In genomic region chr11:17012712-17013547, GRCh38 we compare ENCODE assay signal across 8 cellular contexts. TPM values are rescaled to one million over a fixed set of nuclear protein-coding genes. Genes with fewer than 3 reads are reported as not detected.
A peak's percentile ranks its signal among the peaks of the same experiment; 100 is the strongest.
DNase-seq lines count a peak whose midpoint lies in the region; ATAC-seq and TF ChIP-seq lines count a peak whose summit lies in the region.

No MANE protein-coding gene starts in this region.

- no peak overlapping the region for H3K27ac Mint-ChIP-seq in natural killer cell treated with Interleukin-12 subunit alpha and Interleukin-12 subunit beta and Interleukin-15 and Interleukin-18, amount 100 ng/mL, for 72 hours

- H3K4me3 ChIP-seq in cardiac fibroblast (replicated peaks in 1 of 2; ENCODE audit: low read depth in 2 of 2, low read length in 2 of 2) (peak overlapping the region; percentile 42 to 46), thymus (ENCODE audit: low read length) (peak overlapping the region; percentile 85)

- H3K27ac ChIP-seq in thymus (ENCODE audit: low read depth), result no peak overlapping the region

- TF ChIP-seq CTCF in cardiac fibroblast (IDR thresholded peaks at IDR 0.05; ENCODE audit: low read depth, low read length), result no peak

- H3K9me3 Mint-ChIP-seq in natural killer cell treated with Interleukin-12 subunit alpha and Interleukin-12 subunit beta and Interleukin-15 and Interleukin-18, amount 100 ng/mL, for 72 hours, result no peaks in the 10 kb centered on the region

- peaks cover 7 to 9% of the 10 kb centered on the region in 2 donors for H3K4me1 Mint-ChIP-seq in natural killer cell treated with Interleukin-12 subunit alpha and Interleukin-12 subunit beta and Interleukin-15 and Interleukin-18, amount 100 ng/mL, for 72 hours (ENCODE audit: low read depth in 2 of 2)

- no peaks in the 10 kb centered on the region for H3K9me3 ChIP-seq in thymus (ENCODE audit: control insufficient read depth)

- ATAC-seq in Right ventricle myocardium inferior (peak; percentile 71), left lobe of liver (peak; percentile 75), HG03469 (IDR thresholded peaks at IDR 0.05; ENCODE audit: unreplicated experiment) (no peak)
- no peak for ATAC-seq in natural killer cell treated with Interleukin-12 subunit alpha and Interleukin-12 subunit beta and Interleukin-15 and Interleukin-18, amount 100 ng/mL, for 72 hours

- WGBS in thymus, result 43% methylated on average over 38 of the region's 38 CpGs

- no peaks in the 10 kb centered on the region for H3K36me3 ChIP-seq in thymus (ENCODE audit: control insufficient read depth, insufficient read depth)

- peak; percentile 77 for DNase-seq in Right ventricle myocardium inferior (ENCODE audit: missing footprints)
- DNase-seq in cardiac septum (ENCODE audit: low spot score), result no peak
- DNase-seq in cardiac fibroblast (ENCODE audit: low read depth in 2 of 2), result peak; percentile 23 to 96
- peak; percentile 88 for DNase-seq in left lobe of liver (ENCODE audit: low spot score)
- no peak for DNase-seq in natural killer cell treated with Interleukin-12 subunit alpha and Interleukin-12 subunit beta and Interleukin-15 and Interleukin-18, amount 100 ng/mL, for 72 hours (ENCODE audit: low spot score)
- no peak for DNase-seq in D341Med (ENCODE audit: low spot score)

- peaks cover 10% of the 10 kb centered on the region for H3K4me1 ChIP-seq in thymus (ENCODE audit: control insufficient read depth, insufficient read depth, low read length)

- H3K27me3 Mint-ChIP-seq in natural killer cell treated with Interleukin-12 subunit alpha and Interleukin-12 subunit beta and Interleukin-15 and Interleukin-18, amount 100 ng/mL, for 72 hours, result peaks cover 16 to 28% of the 10 kb centered on the region in 2 donors

- no peak overlapping the region for H3K4me3 Mint-ChIP-seq in natural killer cell treated with Interleukin-12 subunit alpha and Interleukin-12 subunit beta and Interleukin-15 and Interleukin-18, amount 100 ng/mL, for 72 hours

- peaks cover 4% of the 10 kb centered on the region for H3K36me3 Mint-ChIP-seq in natural killer cell treated with Interleukin-12 subunit alpha and Interleukin-12 subunit beta and Interleukin-15 and Interleukin-18, amount 100 ng/mL, for 72 hours

- intact Hi-C loops in Right ventricle myocardium inferior (cut with DNase I) (loop anchor here (5.0 kb wide), 2 partner anchors 46 to 66 kb away; no protein-coding TSS in a partner anchor), cardiac septum (cut with DNase I) (loop anchor here (5.0 kb wide), 1 partner anchor 44 kb away; no protein-coding TSS in a partner anchor)

- H3K27me3 ChIP-seq in thymus (ENCODE audit: control insufficient read depth, insufficient read depth), result peaks cover 6% of the 10 kb centered on the region

RNA-seq across cellular contexts. Expression of gene PLEKHA7, which starts 1.3 kb away (rescaled TPM):
- total RNA-seq in Right ventricle myocardium inferior (18.3 TPM), cardiac septum (77.1 TPM), left lobe of liver (25.8 TPM)
- polyA plus RNA-seq in thymus, result 7.3 TPM
- total RNA-seq in natural killer cell treated with Interleukin-12 subunit alpha and Interleukin-12 subunit beta and Interleukin-15 and Interleukin-18, amount 100 ng/mL, for 72 hours, result under 1 TPM; 0.10 to 0.84 TPM

Comparison
In these comparisons a context has a peak if more than half of its experiments do, and no peak if none do; other contexts are left out.
1. DNase-seq: peak in Right ventricle myocardium inferior (single experiment), cardiac fibroblast (2 of 2) and left lobe of liver (single experiment); none in cardiac septum (single experiment), natural killer cell treated with Interleukin-12 subunit alpha and Interleukin-12 subunit beta and Interleukin-15 and Interleukin-18, amount 100 ng/mL, for 72 hours (single experiment) and D341Med (single experiment).
2. ATAC-seq: peak in Right ventricle myocardium inferior (single experiment) and left lobe of liver (single experiment); none in natural killer cell treated with Interleukin-12 subunit alpha and Interleukin-12 subunit beta and Interleukin-15 and Interleukin-18, amount 100 ng/mL, for 72 hours (0 of 2) and HG03469 (single experiment).
3. RNA of gene PLEKHA7, which starts 1.3 kb away (total RNA-seq): 77.1 TPM in cardiac septum (single experiment), 25.8 TPM in left lobe of liver (single experiment) and 18.3 TPM in Right ventricle myocardium inferior (single experiment); 0.10 to 0.84 TPM in natural killer cell treated with Interleukin-12 subunit alpha and Interleukin-12 subunit beta and Interleukin-15 and Interleukin-18, amount 100 ng/mL, for 72 hours; every median in the first group is over 10 times any median in the second.